ENCODE assay signal across 10 cellular contexts in the genomic region with DNA sequence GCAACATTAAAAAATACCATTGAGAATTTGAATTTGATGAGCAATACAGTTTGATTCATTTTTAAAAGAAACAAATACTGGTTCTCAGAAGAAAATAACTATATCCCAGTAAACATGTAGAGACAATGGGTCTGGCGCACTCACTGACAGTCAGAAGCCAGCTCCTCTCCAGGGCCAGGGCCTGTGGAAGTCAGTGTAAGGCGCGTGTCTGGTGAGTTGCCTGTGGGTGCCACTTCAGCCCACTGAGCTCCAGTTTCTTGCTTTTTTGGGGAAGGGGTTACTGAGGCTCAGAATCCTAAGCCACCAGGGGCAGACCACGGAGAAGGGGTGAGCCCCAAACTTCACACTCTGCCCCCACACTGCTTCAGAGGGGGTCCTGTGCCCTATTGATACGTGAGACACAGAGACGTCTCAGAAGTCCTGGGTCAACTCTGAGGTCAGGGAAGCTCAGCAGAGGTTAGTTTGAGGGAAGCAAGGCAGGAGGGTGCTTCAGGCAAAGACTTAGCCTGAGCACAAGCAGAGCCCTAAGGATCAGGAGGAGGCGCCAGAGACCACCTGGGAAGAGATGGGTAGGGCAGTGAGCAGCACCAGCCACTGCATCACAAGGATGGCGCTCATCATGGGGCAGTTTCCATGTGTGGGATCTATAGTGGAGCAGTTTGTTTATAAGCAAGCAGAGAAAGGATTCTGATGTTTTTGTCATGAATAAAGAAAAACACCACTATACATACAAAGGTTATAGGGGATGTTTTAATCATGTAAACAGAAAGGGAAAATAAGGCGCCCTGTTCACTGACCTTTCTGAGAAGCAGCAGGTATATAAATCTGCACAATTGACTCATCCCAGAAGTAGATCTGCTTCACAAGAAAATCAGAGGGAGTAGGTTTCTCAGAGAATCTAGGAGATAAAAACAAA.
DNase-seq lines count a peak whose midpoint lies in the region; ATAC-seq and TF ChIP-seq lines count a peak whose summit lies in the region.
"Had no signal": no experiment of that assay in that cellular context is flagged by ENCODE, and none has a peak within 500 bp of the region (broad histone marks: within the 10 kb centered on the region; RNA-seq: fewer than 3 reads in every experiment).

No MANE protein-coding gene starts in this region.

- H3K9me2 ChIP-seq in MM.1S (replicated peaks; ENCODE audit: insufficient read depth, low read length): no peaks in the 10 kb centered on the region

- H3F3A ChIP-seq in MM.1S (ENCODE audit: insufficient read depth, low read length): no peaks in the 10 kb centered on the region

- no peaks in the 10 kb centered on the region for H3K9me3 ChIP-seq in MM.1S (replicated peaks; ENCODE audit: insufficient read depth, low read length)
- H3K9me3 ChIP-seq: thyroid gland had no signal

- H4K20me1 ChIP-seq in MM.1S (ENCODE audit: insufficient read depth, low read length): no peaks in the 10 kb centered on the region

- in situ Hi-C loops in KBM-7 (cut with MboI; ENCODE audit: low pct_unique_long_range_greater_than_20kb, low sequenced_read_pairs): no loop called here

- H3K9ac ChIP-seq in MM.1S (ENCODE audit: low read length): no peak overlapping the region

- H3K4me1 ChIP-seq in MM.1S (ENCODE audit: low read length): no peaks in the 10 kb centered on the region
- H3K4me1 ChIP-seq: thyroid gland had no signal

- H3K27ac ChIP-seq in MM.1S (ENCODE audit: low read length): no peak overlapping the region
- H3K27ac ChIP-seq: thyroid gland had no signal

- H3K4me2 ChIP-seq in MM.1S (ENCODE audit: low read depth, low read length): no peak overlapping the region

- H2AFZ ChIP-seq in MM.1S (ENCODE audit: low read length): no peak overlapping the region

- H3K79me2 ChIP-seq in MM.1S (ENCODE audit: low read length): no peaks in the 10 kb centered on the region

- DNase-seq in 8988T (peak; percentile 28), GM03348 (ENCODE audit: low spot score) (peak; percentile 30), MM.1S (no peak), epithelial cell of proximal tubule (ENCODE audit: low read depth) (no peak), KBM-7 (no peak), NCI-H1092 (lab: John Stamatoyannopoulos, UW) (no peak)
- DNase-seq in stimulated activated naive CD4-positive, alpha-beta T cell treated with Interleukin-2 at 50 U/mL for 16 hours (lab: John Stamatoyannopoulos, UW): no peak
- DNase-seq: activated effector memory CD4-positive, alpha-beta T cell treated with anti-CD3 and anti-CD28 coated beads, Interleukin-2, amount 50 U/mL, for 16 hours; thyroid gland had no signal

- H3K36me3 ChIP-seq in MM.1S (replicated peaks; ENCODE audit: insufficient read depth, low read length): no peaks in the 10 kb centered on the region
- H3K36me3 ChIP-seq: thyroid gland had no signal

- H3K27me3 ChIP-seq in MM.1S (replicated peaks; ENCODE audit: insufficient read depth, low read length): no peaks in the 10 kb centered on the region
- H3K27me3 ChIP-seq: thyroid gland had no signal

- H3K4me3 ChIP-seq in MM.1S (ENCODE audit: low read length) (no peak overlapping the region), epithelial cell of proximal tubule (ENCODE audit: low read depth, low read length) (no peak overlapping the region)
- H3K4me3 ChIP-seq: thyroid gland had no signal

- TF ChIP-seq CTCF in MM.1S (IDR thresholded peaks at IDR 0.05; ENCODE audit: low read length) (0 out of 2 replicates have a peak, but pooled peaks have one; percentile 11), epithelial cell of proximal tubule (conservative IDR thresholded peaks at IDR 0.05; ENCODE audit: low read depth, low read length) (peak; percentile 43)

- ATAC-seq in HG02840 (IDR thresholded peaks at IDR 0.05; ENCODE audit: low FRiP score, unreplicated experiment): no peak

Comparison
In these comparisons a context has a peak if more than half of its experiments do, and no peak if none do; other contexts are left out.
1. DNase-seq: peak in 8988T (single experiment) and GM03348 (single experiment); none in MM.1S (single experiment), epithelial cell of proximal tubule (single experiment), stimulated activated naive CD4-positive, alpha-beta T cell treated with Interleukin-2 at 50 U/mL for 16 hours (single experiment), KBM-7 (single experiment) and NCI-H1092 (single experiment).